10 cellular contexts compared by ENCODE assay signal in the genomic region with DNA sequence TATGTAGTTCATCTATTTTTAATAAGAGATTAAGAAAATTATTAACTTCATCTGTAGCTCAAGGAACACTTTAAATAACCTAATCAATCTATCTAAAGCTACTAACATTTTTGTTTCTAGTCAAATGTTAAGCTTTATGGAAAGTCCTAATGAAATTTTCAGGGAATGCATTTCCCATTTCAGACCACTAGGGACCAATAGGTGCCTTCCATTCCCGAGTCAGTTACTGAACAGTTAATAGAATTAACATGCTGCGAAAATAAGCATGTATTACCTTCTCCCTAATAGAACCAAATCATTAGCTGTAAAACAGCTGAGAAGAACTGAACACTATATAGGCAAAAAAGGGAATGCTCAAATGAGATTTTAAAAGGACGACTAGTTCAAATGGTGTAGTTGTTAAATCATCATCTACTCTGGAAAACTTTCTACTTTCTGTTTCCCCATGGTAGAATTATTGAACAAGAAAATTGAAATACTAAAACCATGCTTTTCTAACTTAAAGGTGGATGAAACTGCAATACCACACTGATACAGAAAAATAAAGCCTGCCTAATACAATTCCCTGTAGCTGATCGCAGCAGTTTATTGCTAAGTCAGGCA. TPM values are rescaled to one million over a fixed set of nuclear protein-coding genes. Genes with fewer than 3 reads are reported as not detected.
DNase-seq lines count a peak whose midpoint lies in the region; ATAC-seq, FAIRE-seq and TF ChIP-seq lines count a peak whose summit lies in the region.
"Had no signal": no experiment of that assay in that cellular context is flagged by ENCODE, and none has a peak within 500 bp of the region (broad histone marks: within the 10 kb centered on the region; RNA-seq: fewer than 3 reads in every experiment).

No MANE protein-coding gene starts in this region.

- TF ChIP-seq CTCF in PC-9 (conservative IDR thresholded peaks at IDR 0.05) (peak; percentile 72), fibroblast of lung (conservative IDR thresholded peaks at IDR 0.05 in 1 of 2, IDR thresholded peaks at IDR 0.05 in 1 of 2; ENCODE audit: low read depth in 1 of 2, low read length in 2 of 2) (peak; percentile 65 to 79), thyroid gland (IDR thresholded peaks at IDR 0.05) (peak in 5 of 6 experiments; percentile 28 to 52 (median 34))

- H3K9ac ChIP-seq in fibroblast of lung (ENCODE audit: insufficient read depth, low read length): no peak overlapping the region

- CTCF ChIA-PET in PC-9 (lab: Charles Lee): interaction anchor here (1.3 kb wide), 1 partner anchor 56 kb away, joined by 3 read pairs; no protein-coding TSS in a partner anchor

- H3K4me2 ChIP-seq in PC-9 (no peak overlapping the region), fibroblast of lung (ENCODE audit: extremely low read depth, insufficient read depth, low read length) (peak overlapping the region; percentile 36)

- no peaks in the 10 kb centered on the region for H3K27me3 ChIP-seq in PC-9 (ENCODE audit: insufficient read depth, low read depth)
- no peaks in the 10 kb centered on the region for H3K27me3 ChIP-seq in fibroblast of lung (ENCODE audit: control insufficient read depth, insufficient read depth, low read length)
- no peaks in the 10 kb centered on the region for H3K27me3 ChIP-seq in thyroid gland

- POLR2A ChIA-PET in PC-9 (lab: Charles Lee; ENCODE audit: unreplicated experiment): no interaction called here

- intact Hi-C loops in PC-9 (cut with micrococcal nuclease; ENCODE audit: unreplicated experiment): no loop called here
- intact Hi-C loops in thyroid gland (cut with DNase I): no loop called here

- ATAC-seq in GM19397 (IDR thresholded peaks at IDR 0.05; ENCODE audit: unreplicated experiment): no peak
- ATAC-seq: left cardiac atrium had no signal

- H4K20me1 ChIP-seq in PC-9 (ENCODE audit: insufficient read depth) (peaks cover 9% of the 10 kb centered on the region; the same call in 1 of the 2 replicates), fibroblast of lung (ENCODE audit: control insufficient read depth, extremely low read depth, insufficient read depth, low read length) (peaks cover 3% of the 10 kb centered on the region)

- TF ChIP-seq POLR2A in thyroid gland (IDR thresholded peaks at IDR 0.05): no peak
- no peak for TF ChIP-seq POLR2A in GM12891 (IDR thresholded peaks at IDR 0.05; ENCODE audit: low read depth, low read length)

- H3F3A ChIP-seq in PC-9 (ENCODE audit: insufficient read depth, low read depth): 0 out of 2 replicates have a peak, but pooled peaks cover 3% of the 10 kb centered on the region

- H3K4me1 ChIP-seq in PC-9 (replicated peaks; ENCODE audit: insufficient read depth) (no peaks in the 10 kb centered on the region), fibroblast of lung (ENCODE audit: control insufficient read depth, extremely low read depth, insufficient read depth, low read length) (no peaks in the 10 kb centered on the region), thyroid gland (peaks cover 5 to 7% of the 10 kb centered on the region in 2 donors)

- H3K36me3 ChIP-seq in PC-9 (ENCODE audit: low read depth): no peaks in the 10 kb centered on the region
- H3K36me3 ChIP-seq in fibroblast of lung (ENCODE audit: control insufficient read depth, insufficient read depth, low read length): no peaks in the 10 kb centered on the region
- H3K36me3 ChIP-seq in thyroid gland: no peaks in the 10 kb centered on the region

- 64 to 66% methylated on average over 4 of the region's 4 CpGs for whole genome bisulfite sequencing in thyroid gland, 2 donors

- H2AFZ ChIP-seq in PC-9 (no peak overlapping the region), fibroblast of lung (ENCODE audit: low read length) (no peak overlapping the region)

- H3K9me2 ChIP-seq in PC-9 (ENCODE audit: insufficient read depth): no peaks in the 10 kb centered on the region

- H3K9me3 ChIP-seq in PC-9 (ENCODE audit: insufficient read depth, low read depth) (no peaks in the 10 kb centered on the region), fibroblast of lung (ENCODE audit: control insufficient read depth, insufficient read depth, low read depth, low read length) (no peaks in the 10 kb centered on the region), thyroid gland (no peaks in the 10 kb centered on the region)

- DNase-seq in NCI-H510A treated with DMSO at 0.1 percent for 48 hours (lab: John Stamatoyannopoulos, UW): peak; percentile 1
- DNase-seq in NCI-H510A (lab: John Stamatoyannopoulos, UW): no peak
- DNase-seq in PC-9: no peak
- peak in 1 of 2 donors; percentile 41 for DNase-seq in fibroblast of lung (ENCODE audit: low read depth in 2 of 2)
- no peak for DNase-seq in thyroid gland
- DNase-seq in GM12891 (ENCODE audit: insufficient read length, low spot score): no peak
- no peak for DNase-seq in UCSD-AML1 (lab: John Stamatoyannopoulos, UW; ENCODE audit: unreplicated experiment)
- DNase-seq: left cardiac atrium, NCI-H446 treated with DMSO at 0.1 percent for 48 hours had no signal

- no peak overlapping the region for H3K27ac ChIP-seq in PC-9
- H3K27ac ChIP-seq in fibroblast of lung (ENCODE audit: insufficient read depth, low read length): no peak overlapping the region
- no peak overlapping the region for H3K27ac ChIP-seq in thyroid gland

- no peak for FAIRE-seq in GM12891 (lab: Jason Lieb, UNC)

- no peak overlapping the region for H3K4me3 ChIP-seq in PC-9
- H3K4me3 ChIP-seq in fibroblast of lung (replicated peaks in 1 of 4; ENCODE audit: control extremely low read depth in 1 of 4, insufficient read depth in 1 of 4, low read depth in 3 of 4, low read length in 4 of 4): peak overlapping the region in 2 of 4 experiments; percentile 5 to 17
- no peak overlapping the region for H3K4me3 ChIP-seq in thyroid gland (replicated peaks in 1 of 3)

- H3K79me2 ChIP-seq in PC-9 (ENCODE audit: low read depth) (0 out of 2 replicates have a peak, but pooled peaks cover 9% of the 10 kb centered on the region), fibroblast of lung (ENCODE audit: control insufficient read depth, insufficient read depth, low read length) (peaks cover 14% of the 10 kb centered on the region)

- no TSS peak for BruUV-seq in PC-9 (replicated peaks; lab: Mats Ljungman, UMichigan)

TF ChIP-seq in GM12891, 5 proteins besides CTCF, POLR2A, EP300 and RAD21:
- no peak for TF ChIP-seq SPI1 (IDR thresholded peaks at IDR 0.05; ENCODE audit: low read depth, low read length)
- TF ChIP-seq POLR2AphosphoS5 (IDR thresholded peaks at IDR 0.05; ENCODE audit: low read depth, low read length): no peak
- no peak for TF ChIP-seq TAF1 (IDR thresholded peaks at IDR 0.05; ENCODE audit: low read depth, low read length)
- TF ChIP-seq PAX5 (IDR thresholded peaks at IDR 0.05; ENCODE audit: insufficient read depth, low read length, severe bottlenecking): no peak
- no peak for TF ChIP-seq POU2F2 (IDR thresholded peaks at IDR 0.05; ENCODE audit: low read depth, low read length)
TF ChIP-seq in GM12891: peak in this region for 0.

RNA-seq across cellular contexts. Expression of a gene that starts 22.5 kb away (rescaled TPM):
- total RNA-seq in PC-9 (2021) (25.3 and 30.5 TPM in 2 replicates), fibroblast of lung (22.6 and 27.4 TPM in 2 replicates), thyroid gland (10 to 100 TPM; 23.8 to 42.1 (median 27.2) TPM)
- 28.2 and 32.2 TPM in 2 replicates for polyA plus RNA-seq in fibroblast of lung
- polyA plus RNA-seq in fibroblast of lung (2012): 24.2 and 28.4 TPM in 2 replicates
- polyA minus RNA-seq in fibroblast of lung (ENCODE audit: low replicate concordance): 12.4 and 14.2 TPM in 2 replicates
- polyA plus RNA-seq in GM12891 (2012; ENCODE audit: low read depth, missing spikeins): 18.9 TPM
